In the genomic region with DNA sequence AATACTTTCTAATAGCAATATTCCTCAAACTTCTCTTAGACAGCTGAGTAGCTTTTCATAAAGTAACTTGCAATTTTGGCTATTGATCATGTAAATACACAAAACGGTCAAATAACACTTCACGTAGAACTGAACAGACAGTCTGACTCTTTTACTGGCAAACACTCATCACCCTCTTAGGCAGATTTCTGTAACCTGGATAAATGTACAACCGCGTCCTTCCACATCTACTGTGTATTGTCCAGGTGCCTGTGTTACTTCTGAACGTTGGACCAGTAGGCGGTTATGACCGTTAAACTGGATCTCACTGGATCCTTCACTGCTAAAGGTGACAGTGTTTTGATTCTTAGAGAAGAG, we compare ENCODE assay signal across 8 cellular contexts. TPM values are rescaled to one million over a fixed set of nuclear protein-coding genes. Genes with fewer than 3 reads are reported as not detected.
DNase-seq lines count a peak whose midpoint lies in the region; ATAC-seq and TF ChIP-seq lines count a peak whose summit lies in the region.
"Not testable (repeated sequence)": the region's sequence is repeated elsewhere in the genome, so short reads cannot be mapped to it uniquely, and the experiment has no call there.

No MANE protein-coding gene starts in this region.

- DNase-seq in activated CD8-positive, alpha-beta T cell treated with anti-CD3 and anti-CD28 coated beads for 36 hours; dorsolateral prefrontal cortex; left lung; osteocyte (ENCODE audit: extremely low spot score, unreplicated experiment); tibial nerve (ENCODE audit: low spot score in 2 of 2): not testable (repeated sequence)

- H3K9ac ChIP-seq in ES-I3 (ENCODE audit: low read depth, low read length): peak overlapping the region; percentile 77; the same call in 1 of the 2 replicates
- peak overlapping the region; percentile 79; the same call in 1 of the 2 replicates for H3K9ac ChIP-seq in OCI-LY3 (ENCODE audit: low read length)

- not testable (repeated sequence) for TF ChIP-seq POLR2A in tibial nerve (IDR thresholded peaks at IDR 0.05)

- ATAC-seq in HG02798 (IDR thresholded peaks at IDR 0.05; ENCODE audit: poor library complexity, unreplicated experiment) (peak; percentile 14), left lung (peak; percentile 35)
- peak; percentile 32 for ATAC-seq in activated CD8-positive, alpha-beta T cell treated with anti-CD3 and anti-CD28 coated beads for 36 hours

- 0 out of 2 replicates have a peak overlapping the region, but pooled peaks have one; percentile 53 for H2AFZ ChIP-seq in OCI-LY3 (ENCODE audit: low read depth, low read length)

- not testable (repeated sequence) for H3K4me1 ChIP-seq in ES-I3 (ENCODE audit: insufficient read depth, low read length); OCI-LY3 (ENCODE audit: low read length)
- H3K4me1 ChIP-seq in left lung (peaks cover 11 to 17% of the 10 kb centered on the region in 2 donors), tibial nerve (peaks cover 0 to 35% (median 8%) of the 10 kb centered on the region in 4 donors)

- 32% methylated on average over 7 of the region's 7 CpGs for WGBS in tibial nerve, 2 donors

- not testable (repeated sequence) for H3K27ac Mint-ChIP-seq in activated CD8-positive, alpha-beta T cell treated with anti-CD3 and anti-CD28 coated beads for 36 hours; osteocyte (ENCODE audit: unreplicated experiment)

- not testable (repeated sequence) for H3K27me3 ChIP-seq in OCI-LY3 (ENCODE audit: low read depth, low read length)
- peaks cover 0 to 56% (median 17%) of the 10 kb centered on the region in 45 donors for H3K27me3 ChIP-seq in dorsolateral prefrontal cortex
- peaks cover 5 to 48% of the 10 kb centered on the region in 2 donors for H3K27me3 ChIP-seq in left lung
- H3K27me3 ChIP-seq in tibial nerve: peaks cover 0 to 26% of the 10 kb centered on the region in 2 donors

- not testable (repeated sequence) for H3K36me3 ChIP-seq in ES-I3 (ENCODE audit: insufficient read depth, low read length); OCI-LY3 (replicated peaks; ENCODE audit: low read depth, low read length); left lung; tibial nerve

- H3K4me3 ChIP-seq in OCI-LY3 (ENCODE audit: low read length) (peak overlapping the region; percentile 93), dorsolateral prefrontal cortex (peak overlapping the region in 45 of 59 donors; percentile 7 to 69 (median 48)), left lung (peak overlapping the region in 1 of 2 donors; percentile 19), tibial nerve (peak overlapping the region in 3 of 4 donors; percentile 47 to 56 (median 51))

- not testable (repeated sequence) for H3K9me3 Mint-ChIP-seq in activated CD8-positive, alpha-beta T cell treated with anti-CD3 and anti-CD28 coated beads for 36 hours; osteocyte (ENCODE audit: unreplicated experiment)

- intact Hi-C loops in activated CD8-positive, alpha-beta T cell treated with anti-CD3 and anti-CD28 coated beads for 36 hours (cut with micrococcal nuclease); dorsolateral prefrontal cortex (cut with DNase I); left lung (cut with DNase I): not testable (repeated sequence)

- H3K4me2 ChIP-seq in OCI-LY3 (ENCODE audit: low read length): peak overlapping the region; percentile 98

- H3K4me3 Mint-ChIP-seq in activated CD8-positive, alpha-beta T cell treated with anti-CD3 and anti-CD28 coated beads for 36 hours: peak overlapping the region; percentile 71
- H3K4me3 Mint-ChIP-seq in osteocyte (ENCODE audit: unreplicated experiment): peak overlapping the region; percentile 72

- H3K4me1 Mint-ChIP-seq in activated CD8-positive, alpha-beta T cell treated with anti-CD3 and anti-CD28 coated beads for 36 hours (ENCODE audit: low read depth): not testable (repeated sequence)
- peaks cover 27% of the 10 kb centered on the region for H3K4me1 Mint-ChIP-seq in osteocyte (ENCODE audit: unreplicated experiment)

- POLR2A ChIA-PET in activated CD8-positive, alpha-beta T cell treated with anti-CD3 and anti-CD28 coated beads for 36 hours (lab: Charles Lee): not testable (repeated sequence)

- H3K79me2 ChIP-seq in OCI-LY3 (ENCODE audit: low read length): not testable (repeated sequence)

- CTCF ChIA-PET in activated CD8-positive, alpha-beta T cell treated with anti-CD3 and anti-CD28 coated beads for 36 hours (lab: Charles Lee): interaction anchor here (0.8 to 1.4 kb wide), 2 partner anchors 151 to 155 kb away, joined by 3 to 5 read pairs; no protein-coding TSS in a partner anchor

- not testable (repeated sequence) for H3K27ac ChIP-seq in OCI-LY3 (ENCODE audit: low read length); dorsolateral prefrontal cortex; left lung; tibial nerve

- not testable (repeated sequence) for TF ChIP-seq EP300 in tibial nerve (IDR thresholded peaks at IDR 0.05)

- H3K36me3 Mint-ChIP-seq in activated CD8-positive, alpha-beta T cell treated with anti-CD3 and anti-CD28 coated beads for 36 hours (ENCODE audit: low read depth); osteocyte (ENCODE audit: unreplicated experiment): not testable (repeated sequence)

- H3K27me3 Mint-ChIP-seq in activated CD8-positive, alpha-beta T cell treated with anti-CD3 and anti-CD28 coated beads for 36 hours: not testable (repeated sequence)
- peaks cover 16% of the 10 kb centered on the region for H3K27me3 Mint-ChIP-seq in osteocyte (ENCODE audit: unreplicated experiment)

- not testable (repeated sequence) for H4K20me1 ChIP-seq in OCI-LY3 (ENCODE audit: insufficient read depth, low read length)

- not testable (repeated sequence) for H3K9me3 ChIP-seq in ES-I3 (ENCODE audit: control insufficient read depth, insufficient read depth, low read length); OCI-LY3 (ENCODE audit: insufficient read depth, low read length); left lung; tibial nerve

- TF ChIP-seq CTCF in OCI-LY3 (IDR thresholded peaks at IDR 0.05; ENCODE audit: low read depth, low read length); activated CD8-positive, alpha-beta T cell treated with anti-CD3 and anti-CD28 coated beads for 36 hours (IDR thresholded peaks at IDR 0.05); left lung (IDR thresholded peaks at IDR 0.05); osteocyte (IDR thresholded peaks at IDR 0.05); tibial nerve (IDR thresholded peaks at IDR 0.05): not testable (repeated sequence)
- TF ChIP-seq CTCF in dorsolateral prefrontal cortex (IDR thresholded peaks at IDR 0.05 in 54 of 56, conservative IDR thresholded peaks at IDR 0.05 in 2 of 56; ENCODE audit: low read depth in 1 of 56, partially characterized antibody in 56 of 56): peak in 2 of 56 donors; percentile 17

RNA-seq across cellular contexts. Expression of a gene that starts 43.2 kb away (rescaled TPM):
- total RNA-seq in activated CD8-positive, alpha-beta T cell treated with anti-CD3 and anti-CD28 coated beads for 36 hours: 100 to 1,000 TPM; 143 to 147 TPM
- total RNA-seq in dorsolateral prefrontal cortex (10 to 100 TPM in 106 of 120 experiments, 1 to 10 TPM in 14; 6.0 to 57.0 (median 23.4) TPM), left lung (10 to 100 TPM; 42.0 to 44.1 TPM), osteocyte (47.1 and 52.9 TPM in 2 replicates), tibial nerve (10 to 100 TPM in 3 of 4 donors, 1 to 10 TPM in 1; 7.1 to 52.2 (median 40.1) TPM)
